12 cellular contexts compared by ENCODE assay signal in genomic region chr17:71959129-71959528, GRCh38.
DNase-seq lines count a peak whose midpoint lies in the region; ATAC-seq and TF ChIP-seq lines count a peak whose summit lies in the region.
"Had no signal": no experiment of that assay in that cellular context is flagged by ENCODE, and none has a peak within 500 bp of the region (broad histone marks: within the 10 kb centered on the region; RNA-seq: fewer than 3 reads in every experiment).

No MANE protein-coding gene starts in this region.

- intact Hi-C loops in esophagus muscularis mucosa (cut with DNase I), result no loop called here

- H3K27ac ChIP-seq in RWPE1 (no peak overlapping the region), esophagus muscularis mucosa (replicated peaks in 1 of 4) (no peak overlapping the region)
- H3K27ac ChIP-seq: sigmoid colon had no signal

- no peaks in the 10 kb centered on the region for H3K36me3 ChIP-seq in esophagus muscularis mucosa
- H3K36me3 ChIP-seq: sigmoid colon had no signal

- DNase-seq in AG09309 (ENCODE audit: low read depth) (no peak), GM20000 (ENCODE audit: low spot score) (no peak), RWPE1 (ENCODE audit: low spot score) (peak; percentile 9), foreskin melanocyte (peak; percentile 14), esophagus muscularis mucosa (ENCODE audit: extremely low spot score) (no peak), ecto neural progenitor cell (ENCODE audit: low spot score) (no peak)
- DNase-seq in activated CD4-positive, alpha-beta T cell treated with anti-CD3 and anti-CD28 coated beads, Interleukin-2, amount 50 U/mL, for 48 hours, result no peak
- DNase-seq: GDM1, kidney, NCI-H1092 treated with DMSO at 0.1 percent for 48 hours, sigmoid colon had no signal

- ATAC-seq in HG03442 (IDR thresholded peaks at IDR 0.05; ENCODE audit: unreplicated experiment), result no peak

- TF ChIP-seq EP300 in esophagus muscularis mucosa (IDR thresholded peaks at IDR 0.05), result no peak

- no peaks in the 10 kb centered on the region for H3K4me1 ChIP-seq in esophagus muscularis mucosa
- H3K4me1 ChIP-seq: sigmoid colon had no signal

- POLR2A ChIA-PET in RWPE1 (lab: Yijun Ruan, JAX; ENCODE audit: low non-redundant PET), result no interaction called here

- no peaks in the 10 kb centered on the region for H3K27me3 ChIP-seq in esophagus muscularis mucosa
- H3K27me3 ChIP-seq: sigmoid colon had no signal

- WGBS in esophagus muscularis mucosa, result 85% methylated on average over 3 of the region's 3 CpGs

- no peak for TF ChIP-seq POLR2A in esophagus muscularis mucosa (IDR thresholded peaks at IDR 0.05; ENCODE audit: low read depth)

- H3K9me3 ChIP-seq in esophagus muscularis mucosa, result no peaks in the 10 kb centered on the region
- H3K9me3 ChIP-seq: sigmoid colon had no signal

- CTCF ChIA-PET in RWPE1 (lab: Yijun Ruan, JAX), result interaction anchor here (0.7 to 1.0 kb wide), 3 partner anchors 83 to 1126 kb away, joined by 3 to 4 read pairs (median 3); no protein-coding TSS in a partner anchor

- H3K4me3 ChIP-seq in AG09309 (ENCODE audit: control insufficient read depth, low read depth, low read length) (no peak overlapping the region), esophagus muscularis mucosa (no peak overlapping the region)
- H3K4me3 ChIP-seq: sigmoid colon had no signal

- TF ChIP-seq CTCF in AG09309 (IDR thresholded peaks at IDR 0.05; ENCODE audit: control insufficient read depth, insufficient read depth, low read depth, low read length, missing control alignments), result peak; percentile 61
- peak; percentile 13 for TF ChIP-seq CTCF in GM20000 (IDR thresholded peaks at IDR 0.05; ENCODE audit: extremely low read depth, missing control alignments)
- TF ChIP-seq CTCF in RWPE1 (conservative IDR thresholded peaks at IDR 0.05; ENCODE audit: low read depth), result peak; percentile 54
- peak in 1 of 3 experiments; percentile 25 for TF ChIP-seq CTCF in esophagus muscularis mucosa (IDR thresholded peaks at IDR 0.05)

Comparison
In these comparisons a context has a peak if more than half of its experiments do, and no peak if none do; other contexts are left out.
1. DNase-seq: peak in RWPE1 (single experiment) and foreskin melanocyte (single experiment); none in AG09309 (single experiment), GM20000 (single experiment), esophagus muscularis mucosa (single experiment), ecto neural progenitor cell (single experiment) and activated CD4-positive, alpha-beta T cell treated with anti-CD3 and anti-CD28 coated beads, Interleukin-2, amount 50 U/mL, for 48 hours (0 of 2).